Comparison of ENCODE assay signal across 29 cellular contexts in genomic region chr5:79488775-79489174, GRCh38. TPM values are rescaled to one million over a fixed set of nuclear protein-coding genes. Genes with fewer than 3 reads are reported as not detected.
DNase-seq lines count a peak whose midpoint lies in the region; ATAC-seq and TF ChIP-seq lines count a peak whose summit lies in the region.
"Had no signal": no experiment of that assay in that cellular context is flagged by ENCODE, and none has a peak within 500 bp of the region (broad histone marks: within the 10 kb centered on the region; RNA-seq: fewer than 3 reads in every experiment).

No MANE protein-coding gene starts in this region.

- H3K27ac Mint-ChIP-seq in chondrocyte (ENCODE audit: unreplicated experiment) = peak overlapping the region; percentile 73
- H3K27ac Mint-ChIP-seq: activated CD8-positive, alpha-beta T cell treated with anti-CD3 and anti-CD28 coated beads for 36 hours; H9; immature natural killer cell had no signal

- H3K27ac ChIP-seq in left ventricle myocardium inferior (replicated peaks) = peak overlapping the region; percentile 75
- H3K27ac ChIP-seq in lung (ENCODE audit: low read depth in 1 of 2, low read length in 1 of 2) = no peak overlapping the region
- H3K27ac ChIP-seq in upper lobe of left lung = no peak overlapping the region
- H3K27ac ChIP-seq: adrenal gland; BLaER1 treated with 17β-estradiol and CSF1 and Interleukin-3, amounts not matched to agents 10 nM and 100 nM; dorsolateral prefrontal cortex; SJCRH30; stomach; tibial nerve had no signal

- no peak overlapping the region for H3K4me3 Mint-ChIP-seq in chondrocyte (ENCODE audit: unreplicated experiment)
- H3K4me3 Mint-ChIP-seq: activated CD8-positive, alpha-beta T cell treated with anti-CD3 and anti-CD28 coated beads for 36 hours; H9; immature natural killer cell; neural crest cell had no signal

- intact Hi-C loops in left ventricle myocardium inferior (cut with micrococcal nuclease) = no loop called here
- intact Hi-C loops in left cardiac atrium (cut with DNase I) = no loop called here

- no peaks in the 10 kb centered on the region for H3K9me3 ChIP-seq in left ventricle myocardium inferior (replicated peaks)
- no peaks in the 10 kb centered on the region for H3K9me3 ChIP-seq in lung (ENCODE audit: control insufficient read depth in 2 of 2, insufficient read depth in 1 of 2, low read length in 1 of 2)
- H3K9me3 ChIP-seq in upper lobe of left lung = no peaks in the 10 kb centered on the region
- H3K9me3 ChIP-seq: adrenal gland, mucosa of descending colon, stomach had no signal

- DNase-seq in left ventricle myocardium inferior = no peak
- no peak for DNase-seq in left cardiac atrium
- no peak for DNase-seq in chondrocyte (ENCODE audit: low spot score)
- no peak for DNase-seq in lung (ENCODE audit: low spot score)
- DNase-seq in central memory CD4-positive, alpha-beta T cell = no peak
- no peak for DNase-seq in upper lobe of left lung
- no peak for DNase-seq in NCI-H2171 treated with DMSO at 0.1 percent for 48 hours (lab: John Stamatoyannopoulos, UW)
- DNase-seq: activated CD4-positive, alpha-beta T cell treated with anti-CD3 and anti-CD28 coated beads for 1 hour; activated CD8-positive, alpha-beta T cell treated with anti-CD3 and anti-CD28 coated beads for 36 hours; activated gamma-delta T cell treated with Interleukin-2 at 50 U/mL for 16 hours; activated T-cell treated with anti-CD3 and anti-CD28 coated beads for 4 hours; adrenal gland; Calu3; dorsolateral prefrontal cortex; H9; hippocampal formation; immature natural killer cell; mucosa of descending colon; NCI-H1092 treated with DMSO at 0.1 percent for 48 hours; NCI-H187 treated with DMSO at 0.1 percent for 48 hours; NCI-H226; posterior cingulate gyrus; SJCRH30; stomach had no signal

- TF ChIP-seq EP300 in upper lobe of left lung (IDR thresholded peaks at IDR 0.05) = no peak

- H3K27me3 Mint-ChIP-seq in chondrocyte (ENCODE audit: low read depth) = no peaks in the 10 kb centered on the region
- H3K27me3 Mint-ChIP-seq: activated CD8-positive, alpha-beta T cell treated with anti-CD3 and anti-CD28 coated beads for 36 hours had no signal

- H3K4me1 ChIP-seq in left ventricle myocardium inferior (peaks cover 48% of the 10 kb centered on the region), lung (ENCODE audit: control insufficient read depth in 2 of 2, insufficient read depth in 2 of 2, low read length in 2 of 2) (peaks cover 0 to 8% of the 10 kb centered on the region in 2 donors), upper lobe of left lung (no peaks in the 10 kb centered on the region)
- H3K4me1 ChIP-seq: adrenal gland; BLaER1 treated with 17β-estradiol and CSF1 and Interleukin-3, amounts not matched to agents 10 nM and 100 nM; tibial nerve had no signal

- TF ChIP-seq CTCF in left ventricle myocardium inferior (IDR thresholded peaks at IDR 0.05; ENCODE audit: borderline replicate concordance) (no peak), chondrocyte (IDR thresholded peaks at IDR 0.05) (no peak), lung (IDR thresholded peaks at IDR 0.05; ENCODE audit: control extremely low read depth, extremely low read depth) (no peak), upper lobe of left lung (IDR thresholded peaks at IDR 0.05) (no peak)

- H3K9me3 Mint-ChIP-seq in chondrocyte (ENCODE audit: low read depth) = peaks cover 3% of the 10 kb centered on the region
- H3K9me3 Mint-ChIP-seq: activated CD8-positive, alpha-beta T cell treated with anti-CD3 and anti-CD28 coated beads for 36 hours; neural crest cell had no signal

- no peak for TF ChIP-seq POLR2A in upper lobe of left lung (IDR thresholded peaks at IDR 0.05)

- no peaks in the 10 kb centered on the region for H3K36me3 Mint-ChIP-seq in chondrocyte (ENCODE audit: low read depth)
- H3K36me3 Mint-ChIP-seq: immature natural killer cell had no signal

- H3K4me1 Mint-ChIP-seq in chondrocyte (ENCODE audit: low read depth) = peaks cover 40% of the 10 kb centered on the region
- H3K4me1 Mint-ChIP-seq: immature natural killer cell, neural crest cell had no signal

- H3K27me3 ChIP-seq in left ventricle myocardium inferior (ENCODE audit: low read depth) = no peaks in the 10 kb centered on the region
- H3K27me3 ChIP-seq in lung (ENCODE audit: control insufficient read depth, insufficient read depth) = no peaks in the 10 kb centered on the region
- no peaks in the 10 kb centered on the region for H3K27me3 ChIP-seq in upper lobe of left lung
- H3K27me3 ChIP-seq: adrenal gland; BLaER1 treated with 17β-estradiol and CSF1 and Interleukin-3, amounts not matched to agents 10 nM and 100 nM; dorsolateral prefrontal cortex; SJCRH30; stomach; tibial nerve had no signal

- H3K4me3 ChIP-seq in left ventricle myocardium inferior (no peak overlapping the region), lung (no peak overlapping the region), upper lobe of left lung (no peak overlapping the region)
- H3K4me3 ChIP-seq: adrenal gland; BLaER1 treated with 17β-estradiol and CSF1 and Interleukin-3, amounts not matched to agents 10 nM and 100 nM; dorsolateral prefrontal cortex; mucosa of descending colon; SJCRH30; stomach; tibial nerve had no signal

- no peak for ATAC-seq in left cardiac atrium
- ATAC-seq in lung (ENCODE audit: insufficient read depth, low FRiP score) = peak; percentile 16
- ATAC-seq in upper lobe of left lung (ENCODE audit: low FRiP score in 2 of 2) = no peak
- no peak for ATAC-seq in GM18909 (IDR thresholded peaks at IDR 0.05; ENCODE audit: poor library complexity, unreplicated experiment)
- ATAC-seq: activated CD8-positive, alpha-beta T cell treated with anti-CD3 and anti-CD28 coated beads for 36 hours; mucosa of descending colon; sciatic nerve had no signal

- no peaks in the 10 kb centered on the region for H3K36me3 ChIP-seq in left ventricle myocardium inferior
- no peaks in the 10 kb centered on the region for H3K36me3 ChIP-seq in lung (ENCODE audit: control insufficient read depth in 2 of 2, insufficient read depth in 2 of 2, low read length in 2 of 2)
- no peaks in the 10 kb centered on the region for H3K36me3 ChIP-seq in upper lobe of left lung
- H3K36me3 ChIP-seq: adrenal gland, SJCRH30, stomach, tibial nerve had no signal

RNA-seq across cellular contexts. Expression of gene HOMER1, which starts 25.2 kb away (rescaled TPM):
- 61.9 TPM for total RNA-seq in left ventricle myocardium inferior
- 10 to 100 TPM; 25.6 to 35.4 TPM for total RNA-seq in left cardiac atrium
- total RNA-seq in chondrocyte = 14.3 to 19.1 TPM (median 15.8 TPM) in 3 replicates
- total RNA-seq in lung = 10 to 100 TPM in 1 of 2 donors, 1 to 10 TPM in 1; 7.0 to 15.4 TPM
- polyA plus RNA-seq in lung = 1 to 10 TPM; 1.2 to 2.0 TPM
- total RNA-seq in upper lobe of left lung = 10 to 100 TPM in 3 of 6 donors, 1 to 10 TPM in 3; 5.2 to 22.0 (median 9.7) TPM
